1 cellular context compared by ENCODE assay signal in genomic region chr19:17448190-17448967, GRCh38.
A peak's percentile ranks its signal among the peaks of the same experiment; 100 is the strongest.
TF ChIP-seq lines count a peak whose summit lies in the region.

Gene TMEM221, minus strand, starts transcription at chr19:17448668. Its CDS starts 206 bp downstream, at chr19:17448462.

TF ChIP-seq in K562, 482 proteins besides CTCF, POLR2A, EP300 and RAD21 (continued from another document):
- TF ChIP-seq, protein P1, sequence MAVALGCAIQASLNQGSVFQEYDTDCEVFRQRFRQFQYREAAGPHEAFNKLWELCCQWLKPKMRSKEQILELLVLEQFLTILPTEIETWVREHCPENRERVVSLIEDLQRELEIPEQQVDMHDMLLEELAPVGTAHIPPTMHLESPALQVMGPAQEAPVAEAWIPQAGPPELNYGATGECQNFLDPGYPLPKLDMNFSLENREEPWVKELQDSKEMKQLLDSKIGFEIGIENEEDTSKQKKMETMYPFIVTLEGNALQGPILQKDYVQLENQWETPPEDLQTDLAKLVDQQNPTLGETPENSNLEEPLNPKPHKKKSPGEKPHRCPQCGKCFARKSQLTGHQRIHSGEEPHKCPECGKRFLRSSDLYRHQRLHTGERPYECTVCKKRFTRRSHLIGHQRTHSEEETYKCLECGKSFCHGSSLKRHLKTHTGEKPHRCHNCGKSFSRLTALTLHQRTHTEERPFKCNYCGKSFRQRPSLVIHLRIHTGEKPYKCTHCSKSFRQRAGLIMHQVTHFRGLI (CRISPR knock-in tag; IDR thresholded peaks at IDR 0.05): no peak
- TF ChIP-seq MTA1 (IDR thresholded peaks at IDR 0.05; ENCODE audit: borderline replicate concordance) (peak; percentile 62; the same call in 1 of the 2 replicates), ZNF41 (CRISPR knock-in tag; conservative IDR thresholded peaks at IDR 0.05) (no peak), ZFX (CRISPR knock-in tag; IDR thresholded peaks at IDR 0.05) (peak; percentile 42), NFXL1 (CRISPR knock-in tag; IDR thresholded peaks at IDR 0.05) (no peak), ZNF436 (CRISPR knock-in tag; IDR thresholded peaks at IDR 0.05) (no peak), KLF6 (CRISPR knock-in tag; IDR thresholded peaks at IDR 0.05; ENCODE audit: borderline replicate concordance) (no peak), CREBBP (IDR thresholded peaks at IDR 0.05; ENCODE audit: low read depth, low read length) (no peak), ATF7 (IDR thresholded peaks at IDR 0.05) (no peak), NEUROD1 (IDR thresholded peaks at IDR 0.05; ENCODE audit: borderline replicate concordance, low read depth, low read length, partially characterized antibody) (no peak), MAFF (IDR thresholded peaks at IDR 0.05; ENCODE audit: low read length) (no peak), XRCC3 (IDR thresholded peaks at IDR 0.05) (no peak), ZNF165 (CRISPR knock-in tag; IDR thresholded peaks at IDR 0.05; ENCODE audit: borderline replicate concordance) (no peak), TARDBP (IDR thresholded peaks at IDR 0.05) (peak; percentile 70; the same call in 1 of the 2 replicates), MYNN (IDR thresholded peaks at IDR 0.05) (no peak), MYNN (CRISPR knock-in tag; IDR thresholded peaks at IDR 0.05) (no peak), SMC3 (conservative IDR thresholded peaks at IDR 0.05; ENCODE audit: insufficient read depth, low read depth, low read length) (no peak)
- TF ChIP-seq, protein P2, sequence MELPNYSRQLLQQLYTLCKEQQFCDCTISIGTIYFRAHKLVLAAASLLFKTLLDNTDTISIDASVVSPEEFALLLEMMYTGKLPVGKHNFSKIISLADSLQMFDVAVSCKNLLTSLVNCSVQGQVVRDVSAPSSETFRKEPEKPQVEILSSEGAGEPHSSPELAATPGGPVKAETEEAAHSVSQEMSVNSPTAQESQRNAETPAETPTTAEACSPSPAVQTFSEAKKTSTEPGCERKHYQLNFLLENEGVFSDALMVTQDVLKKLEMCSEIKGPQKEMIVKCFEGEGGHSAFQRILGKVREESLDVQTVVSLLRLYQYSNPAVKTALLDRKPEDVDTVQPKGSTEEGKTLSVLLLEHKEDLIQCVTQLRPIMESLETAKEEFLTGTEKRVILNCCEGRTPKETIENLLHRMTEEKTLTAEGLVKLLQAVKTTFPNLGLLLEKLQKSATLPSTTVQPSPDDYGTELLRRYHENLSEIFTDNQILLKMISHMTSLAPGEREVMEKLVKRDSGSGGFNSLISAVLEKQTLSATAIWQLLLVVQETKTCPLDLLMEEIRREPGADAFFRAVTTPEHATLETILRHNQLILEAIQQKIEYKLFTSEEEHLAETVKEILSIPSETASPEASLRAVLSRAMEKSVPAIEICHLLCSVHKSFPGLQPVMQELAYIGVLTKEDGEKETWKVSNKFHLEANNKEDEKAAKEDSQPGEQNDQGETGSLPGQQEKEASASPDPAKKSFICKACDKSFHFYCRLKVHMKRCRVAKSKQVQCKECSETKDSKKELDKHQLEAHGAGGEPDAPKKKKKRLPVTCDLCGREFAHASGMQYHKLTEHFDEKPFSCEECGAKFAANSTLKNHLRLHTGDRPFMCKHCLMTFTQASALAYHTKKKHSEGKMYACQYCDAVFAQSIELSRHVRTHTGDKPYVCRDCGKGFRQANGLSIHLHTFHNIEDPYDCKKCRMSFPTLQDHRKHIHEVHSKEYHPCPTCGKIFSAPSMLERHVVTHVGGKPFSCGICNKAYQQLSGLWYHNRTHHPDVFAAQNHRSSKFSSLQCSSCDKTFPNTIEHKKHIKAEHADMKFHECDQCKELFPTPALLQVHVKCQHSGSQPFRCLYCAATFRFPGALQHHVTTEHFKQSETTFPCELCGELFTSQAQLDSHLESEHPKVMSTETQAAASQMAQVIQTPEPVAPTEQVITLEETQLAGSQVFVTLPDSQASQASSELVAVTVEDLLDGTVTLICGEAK (IDR thresholded peaks at IDR 0.05): no peak
- TF ChIP-seq, protein P2 (CRISPR knock-in tag; IDR thresholded peaks at IDR 0.05): no peak
- TF ChIP-seq, protein P3, sequence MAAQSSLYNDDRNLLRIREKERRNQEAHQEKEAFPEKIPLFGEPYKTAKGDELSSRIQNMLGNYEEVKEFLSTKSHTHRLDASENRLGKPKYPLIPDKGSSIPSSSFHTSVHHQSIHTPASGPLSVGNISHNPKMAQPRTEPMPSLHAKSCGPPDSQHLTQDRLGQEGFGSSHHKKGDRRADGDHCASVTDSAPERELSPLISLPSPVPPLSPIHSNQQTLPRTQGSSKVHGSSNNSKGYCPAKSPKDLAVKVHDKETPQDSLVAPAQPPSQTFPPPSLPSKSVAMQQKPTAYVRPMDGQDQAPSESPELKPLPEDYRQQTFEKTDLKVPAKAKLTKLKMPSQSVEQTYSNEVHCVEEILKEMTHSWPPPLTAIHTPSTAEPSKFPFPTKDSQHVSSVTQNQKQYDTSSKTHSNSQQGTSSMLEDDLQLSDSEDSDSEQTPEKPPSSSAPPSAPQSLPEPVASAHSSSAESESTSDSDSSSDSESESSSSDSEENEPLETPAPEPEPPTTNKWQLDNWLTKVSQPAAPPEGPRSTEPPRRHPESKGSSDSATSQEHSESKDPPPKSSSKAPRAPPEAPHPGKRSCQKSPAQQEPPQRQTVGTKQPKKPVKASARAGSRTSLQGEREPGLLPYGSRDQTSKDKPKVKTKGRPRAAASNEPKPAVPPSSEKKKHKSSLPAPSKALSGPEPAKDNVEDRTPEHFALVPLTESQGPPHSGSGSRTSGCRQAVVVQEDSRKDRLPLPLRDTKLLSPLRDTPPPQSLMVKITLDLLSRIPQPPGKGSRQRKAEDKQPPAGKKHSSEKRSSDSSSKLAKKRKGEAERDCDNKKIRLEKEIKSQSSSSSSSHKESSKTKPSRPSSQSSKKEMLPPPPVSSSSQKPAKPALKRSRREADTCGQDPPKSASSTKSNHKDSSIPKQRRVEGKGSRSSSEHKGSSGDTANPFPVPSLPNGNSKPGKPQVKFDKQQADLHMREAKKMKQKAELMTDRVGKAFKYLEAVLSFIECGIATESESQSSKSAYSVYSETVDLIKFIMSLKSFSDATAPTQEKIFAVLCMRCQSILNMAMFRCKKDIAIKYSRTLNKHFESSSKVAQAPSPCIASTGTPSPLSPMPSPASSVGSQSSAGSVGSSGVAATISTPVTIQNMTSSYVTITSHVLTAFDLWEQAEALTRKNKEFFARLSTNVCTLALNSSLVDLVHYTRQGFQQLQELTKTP (IDR thresholded peaks at IDR 0.05; ENCODE audit: low read depth in 1 of 2, partially characterized antibody in 2 of 2): no peak
- TF ChIP-seq, protein P4, sequence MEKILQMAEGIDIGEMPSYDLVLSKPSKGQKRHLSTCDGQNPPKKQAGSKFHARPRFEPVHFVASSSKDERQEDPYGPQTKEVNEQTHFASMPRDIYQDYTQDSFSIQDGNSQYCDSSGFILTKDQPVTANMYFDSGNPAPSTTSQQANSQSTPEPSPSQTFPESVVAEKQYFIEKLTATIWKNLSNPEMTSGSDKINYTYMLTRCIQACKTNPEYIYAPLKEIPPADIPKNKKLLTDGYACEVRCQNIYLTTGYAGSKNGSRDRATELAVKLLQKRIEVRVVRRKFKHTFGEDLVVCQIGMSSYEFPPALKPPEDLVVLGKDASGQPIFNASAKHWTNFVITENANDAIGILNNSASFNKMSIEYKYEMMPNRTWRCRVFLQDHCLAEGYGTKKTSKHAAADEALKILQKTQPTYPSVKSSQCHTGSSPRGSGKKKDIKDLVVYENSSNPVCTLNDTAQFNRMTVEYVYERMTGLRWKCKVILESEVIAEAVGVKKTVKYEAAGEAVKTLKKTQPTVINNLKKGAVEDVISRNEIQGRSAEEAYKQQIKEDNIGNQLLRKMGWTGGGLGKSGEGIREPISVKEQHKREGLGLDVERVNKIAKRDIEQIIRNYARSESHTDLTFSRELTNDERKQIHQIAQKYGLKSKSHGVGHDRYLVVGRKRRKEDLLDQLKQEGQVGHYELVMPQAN (IDR thresholded peaks at IDR 0.05; ENCODE audit: borderline replicate concordance): no peak
- TF ChIP-seq, protein P5, sequence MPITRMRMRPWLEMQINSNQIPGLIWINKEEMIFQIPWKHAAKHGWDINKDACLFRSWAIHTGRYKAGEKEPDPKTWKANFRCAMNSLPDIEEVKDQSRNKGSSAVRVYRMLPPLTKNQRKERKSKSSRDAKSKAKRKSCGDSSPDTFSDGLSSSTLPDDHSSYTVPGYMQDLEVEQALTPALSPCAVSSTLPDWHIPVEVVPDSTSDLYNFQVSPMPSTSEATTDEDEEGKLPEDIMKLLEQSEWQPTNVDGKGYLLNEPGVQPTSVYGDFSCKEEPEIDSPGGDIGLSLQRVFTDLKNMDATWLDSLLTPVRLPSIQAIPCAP (CRISPR knock-in tag; IDR thresholded peaks at IDR 0.05; ENCODE audit: borderline replicate concordance): no peak
